8 cellular contexts compared by ENCODE assay signal in the genomic region with DNA sequence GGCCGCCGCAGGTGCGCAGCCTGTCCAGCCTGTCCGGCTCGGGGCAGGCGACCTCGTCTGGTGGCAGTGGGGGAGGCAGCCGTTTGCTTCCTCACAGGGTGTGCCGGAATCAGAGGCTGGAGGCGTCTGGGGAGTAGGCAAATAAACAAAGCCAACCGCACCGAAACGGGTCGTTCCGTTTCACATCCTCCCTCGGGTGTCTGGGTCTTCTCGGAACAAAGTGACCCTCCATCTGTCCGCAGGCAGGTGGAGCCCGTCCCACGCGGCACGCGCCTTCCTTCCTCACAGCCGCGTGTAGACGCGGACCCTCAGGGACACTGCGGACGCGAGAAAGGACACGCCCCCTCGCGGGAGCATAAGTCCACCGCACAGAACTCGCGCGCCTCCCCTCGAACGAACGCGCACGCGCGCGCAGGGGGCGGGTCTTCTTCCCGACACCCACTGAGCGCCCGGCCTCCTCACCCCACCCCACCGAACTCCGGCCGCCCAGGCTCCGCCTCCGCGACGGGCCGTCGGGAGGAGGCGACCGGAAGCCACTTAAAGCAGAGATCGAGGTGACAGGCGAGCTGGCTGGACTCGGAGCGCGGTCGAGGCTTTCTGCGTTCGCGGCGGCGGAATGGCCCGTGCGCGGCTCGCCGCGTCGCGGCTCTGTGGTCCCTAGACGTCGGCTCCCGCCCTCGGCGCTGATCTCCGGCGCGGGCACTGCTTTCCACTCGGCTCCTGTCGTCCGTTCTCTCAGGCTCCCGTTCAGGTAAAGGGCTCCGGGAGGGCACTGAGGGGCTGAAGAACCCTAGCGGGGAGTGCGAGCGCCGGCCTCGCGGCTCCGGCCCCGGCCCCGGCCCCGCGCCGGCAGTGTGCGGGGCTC. TPM values are rescaled to one million over a fixed set of nuclear protein-coding genes. Genes with fewer than 3 reads are reported as not detected.
DNase-seq lines count a peak whose midpoint lies in the region; ATAC-seq, FAIRE-seq and TF ChIP-seq lines count a peak whose summit lies in the region.

A gene with protein sequence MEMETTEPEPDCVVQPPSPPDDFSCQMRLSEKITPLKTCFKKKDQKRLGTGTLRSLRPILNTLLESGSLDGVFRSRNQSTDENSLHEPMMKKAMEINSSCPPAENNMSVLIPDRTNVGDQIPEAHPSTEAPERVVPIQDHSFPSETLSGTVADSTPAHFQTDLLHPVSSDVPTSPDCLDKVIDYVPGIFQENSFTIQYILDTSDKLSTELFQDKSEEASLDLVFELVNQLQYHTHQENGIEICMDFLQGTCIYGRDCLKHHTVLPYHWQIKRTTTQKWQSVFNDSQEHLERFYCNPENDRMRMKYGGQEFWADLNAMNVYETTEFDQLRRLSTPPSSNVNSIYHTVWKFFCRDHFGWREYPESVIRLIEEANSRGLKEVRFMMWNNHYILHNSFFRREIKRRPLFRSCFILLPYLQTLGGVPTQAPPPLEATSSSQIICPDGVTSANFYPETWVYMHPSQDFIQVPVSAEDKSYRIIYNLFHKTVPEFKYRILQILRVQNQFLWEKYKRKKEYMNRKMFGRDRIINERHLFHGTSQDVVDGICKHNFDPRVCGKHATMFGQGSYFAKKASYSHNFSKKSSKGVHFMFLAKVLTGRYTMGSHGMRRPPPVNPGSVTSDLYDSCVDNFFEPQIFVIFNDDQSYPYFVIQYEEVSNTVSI (plus strand): TSS at position 545 of the 865 bp plus-strand sequence. CDS start 3,108 bp downstream, outside the sequence.

- H2AFZ ChIP-seq in keratinocyte (ENCODE audit: control insufficient read depth, low read length), result peak within 1 kb of the TSS; percentile 99

- peak; percentile 21 to 72 (median 34) for TF ChIP-seq CTCF in keratinocyte (optimal IDR thresholded peaks at IDR 0.05 in 1 of 3, IDR thresholded peaks at IDR 0.05 in 1 of 3, conservative IDR thresholded peaks at IDR 0.05 in 1 of 3; ENCODE audit: extremely low read depth in 1 of 3, insufficient read depth in 2 of 3, low read length in 3 of 3)

- no peak for FAIRE-seq in keratinocyte (lab: Jason Lieb, UNC)

- peak within 1 kb of the TSS; percentile 85 for H3K27ac ChIP-seq in keratinocyte (ENCODE audit: control insufficient read depth, insufficient read depth, low read length)

- peaks cover 31% of the 10 kb centered on the region for H3K4me1 ChIP-seq in keratinocyte (ENCODE audit: control insufficient read depth, extremely low read depth, insufficient read depth, low read length)

- no peaks in the 10 kb centered on the region for H3K27me3 ChIP-seq in keratinocyte (ENCODE audit: control insufficient read depth, extremely low read depth, insufficient read depth, low read length)

- peak; percentile 98 for DNase-seq in AML-193 (lab: John Stamatoyannopoulos, UW)
- DNase-seq in NCI-H446 treated with DMSO at 0.1 percent for 48 hours (lab: John Stamatoyannopoulos, UW), result peak; percentile 92
- DNase-seq in activated CD4-positive, CD25-positive, alpha-beta regulatory T cell treated with anti-CD3 and anti-CD28 coated beads, Interleukin-2, amount 50 U/mL, for 72 hours, result peak; percentile 100
- peak; percentile 80 to 92 for DNase-seq in cerebellar nuclear complex (lab: John Stamatoyannopoulos, UW)
- DNase-seq in keratinocyte (ENCODE audit: low read depth, low spot score), result peak; percentile 69
- peak; percentile 98 to 99 for DNase-seq in stimulated activated CD4-positive, alpha-beta T cell treated with anti-CD3 and anti-CD28 coated beads, Interleukin-15, amount 100 ng/mL, for 1 hour (ENCODE audit: low read depth in 1 of 2, low spot score in 1 of 2)

- H3K79me2 ChIP-seq in keratinocyte (ENCODE audit: control insufficient read depth, insufficient read depth, low read length), result peaks cover 49% of the 10 kb centered on the region

- no peaks in the 10 kb centered on the region for H3K9me3 ChIP-seq in keratinocyte (ENCODE audit: control insufficient read depth, low read depth, low read length)

- H3K36me3 ChIP-seq in keratinocyte (ENCODE audit: control insufficient read depth in 2 of 2, extremely low read depth in 1 of 2, insufficient read depth in 2 of 2, low read length in 2 of 2), result peaks cover 6 to 19% of the 10 kb centered on the region in 2 experiments

- H3K4me3 ChIP-seq in keratinocyte (ENCODE audit: control insufficient read depth in 2 of 3, extremely low read depth in 1 of 3, insufficient read depth in 2 of 3, low read depth in 1 of 3, low read length in 3 of 3), result peak within 1 kb of the TSS; percentile 67 to 93 (median 88)

- no peaks in the 10 kb centered on the region for H3K9me1 ChIP-seq in keratinocyte (ENCODE audit: control insufficient read depth, extremely low read depth, insufficient read depth, low read length)

- peak within 1 kb of the TSS; percentile 86 for H3K9ac ChIP-seq in keratinocyte (ENCODE audit: control insufficient read depth, extremely low read depth, insufficient read depth, low read length)

- peak within 1 kb of the TSS; percentile 87 for H3K4me2 ChIP-seq in keratinocyte (ENCODE audit: control insufficient read depth, extremely low read depth, insufficient read depth, low read depth, low read length)

- peaks cover 11% of the 10 kb centered on the region for H4K20me1 ChIP-seq in keratinocyte (ENCODE audit: control insufficient read depth, extremely low read depth, insufficient read depth, low read length)

- dilution Hi-C loops in keratinocyte (cut with MboI; ENCODE audit: extremely low pct_ligation_motif_present, low sequenced_read_pairs), result no loop called here

- ATAC-seq in GM19043 (IDR thresholded peaks at IDR 0.05; ENCODE audit: low read depth, unreplicated experiment) (peak; percentile 80), HG03378 (IDR thresholded peaks at IDR 0.05; ENCODE audit: unreplicated experiment) (peak; percentile 89)

RNA-seq across cellular contexts. Expression of the gene that starts here (rescaled TPM):
- 41.5 to 62.0 TPM (median 44.6 TPM) in 3 replicates for polyA plus RNA-seq in keratinocyte
- 22.3 TPM for polyA plus RNA-seq in keratinocyte (2011; ENCODE audit: low read depth)
- polyA plus RNA-seq in keratinocyte (2011; cell fraction: cytosol; rRNA removed), result 24.6 and 53.9 TPM in 2 replicates
- 42.8 and 54.5 TPM in 2 replicates for polyA plus RNA-seq in keratinocyte (2011; cell fraction: nucleus; rRNA removed)
- polyA plus RNA-seq in keratinocyte (2012; ENCODE audit: low replicate concordance), result 42.8 and 45.7 TPM in 2 replicates
- 45.3 to 110 TPM (median 47.2 TPM) in 3 replicates for polyA minus RNA-seq in keratinocyte
- 21.5 TPM for polyA minus RNA-seq in keratinocyte (2011; cell fraction: cytosol; rRNA and poly(A)+ RNA removed)
- 50.3 and 114 TPM in 2 replicates for polyA minus RNA-seq in keratinocyte (2011; cell fraction: nucleus; rRNA and poly(A)+ RNA removed)

Comparison
In these comparisons a context has a peak if more than half of its experiments do, and no peak if none do; other contexts are left out.
1. Peak in every context shown above with its lines: DNase-seq, ATAC-seq, H3K4me3 ChIP-seq and H3K27ac ChIP-seq.